In genomic region chr6:5843078-5843477, GRCh38 we compare ENCODE assay signal across 26 cellular contexts.
"Had no signal": no experiment of that assay in that cellular context is flagged by ENCODE, and none has a peak within 500 bp of the region (broad histone marks: within the 10 kb centered on the region; RNA-seq: fewer than 3 reads in every experiment).

No MANE protein-coding gene starts in this region.

- H3K36me3 ChIP-seq: stomach, suprapubic skin, thoracic aorta, thyroid gland, tibial artery, tibial nerve, transverse colon, upper lobe of left lung, upper lobe of right lung, uterus, vagina had no signal

- H3K4me1 ChIP-seq: stomach, suprapubic skin, testis, thyroid gland, tibial artery, tibial nerve, transverse colon, upper lobe of left lung, upper lobe of right lung, uterus, vagina had no signal

- H3K27me3 ChIP-seq: testis, thyroid gland, tibial artery, tibial nerve, upper lobe of left lung, upper lobe of right lung, uterus, vagina had no signal

- ATAC-seq: stimulated activated effector memory CD8-positive, alpha-beta T cell treated with anti-CD3 and anti-CD28 coated beads, Interleukin-12 subunit alpha, Interleukin-12 subunit beta, amount 100 ng/mL, for 72 hours; stimulated activated memory B cell treated with anti-CD40 and anti-IgM and Interleukin-4, amounts not matched to agents 10 μg/mL and 1 μg/mL and 100 μg/mL, for 72 hours; stimulated activated naive B cell treated with anti-CD40 and anti-IgM and Interleukin-4, amounts not matched to agents 10 μg/mL and 1 μg/mL and 100 μg/mL, for 72 hours; stimulated activated naive CD8-positive, alpha-beta T cell treated with anti-CD3 and anti-CD28 coated beads, Interleukin-15, amount 100 ng/mL, for 72 hours; stimulated activated naive CD8-positive, alpha-beta T cell treated with anti-CD3 and anti-CD28 coated beads, Interleukin-15, Interleukin-2, amounts not matched to agents 100 U/mL and 50 U/mL, for 24 hours; upper lobe of right lung had no signal

- H3K9me3 ChIP-seq: suprapubic skin, testis, thoracic aorta, thyroid gland, transverse colon, uterus, vagina had no signal

- H3K27ac ChIP-seq: stomach, suprapubic skin, testis, thoracic aorta, thyroid gland, tibial artery, tibial nerve, transverse colon, upper lobe of left lung, upper lobe of right lung, uterus, vagina had no signal

- H3K4me3 ChIP-seq: stomach, suprapubic skin, testis, thoracic aorta, thyroid gland, tibial artery, tibial nerve, transverse colon, upper lobe of left lung, upper lobe of right lung, uterus, vagina had no signal

- DNase-seq: stimulated activated CD4-positive, alpha-beta T cell treated with anti-CD3 and anti-CD28 coated beads, Interleukin-2, amount 100 ng/mL, for 48 hours; stimulated activated CD4-positive, alpha-beta T cell treated with anti-CD3 and anti-CD28 coated beads, Interleukin-4, amount 100 ng/mL, for 1 hour; stimulated activated CD4-positive, alpha-beta T cell treated with anti-CD3 and anti-CD28 coated beads, Interleukin-4, amount 100 ng/mL, for 24 hours; stimulated activated CD4-positive, alpha-beta T cell treated with anti-CD3 and anti-CD28 coated beads, Interleukin-4, amount 100 ng/mL, for 4 hours; stimulated activated CD8-positive, alpha-beta memory T cell treated with anti-CD3 and anti-CD28 coated beads, Interleukin-4, amount 100 ng/mL, for 48 hours; stimulated activated naive B cell treated with anti-CD40 and anti-IgM and Interleukin-4, amounts not matched to agents 10 μg/mL and 1 μg/mL and 100 μg/mL, for 72 hours; stimulated activated naive CD4-positive, alpha-beta T cell; stimulated activated naive CD4-positive, alpha-beta T cell treated with Interleukin-2 at 50 U/mL for 16 hours; stimulated activated naive CD8-positive, alpha-beta T cell treated with anti-CD3 and anti-CD28 coated beads, Interleukin-15, amount 100 ng/mL, for 72 hours; stimulated activated naive CD8-positive, alpha-beta T cell treated with anti-CD3 and anti-CD28 coated beads, Interleukin-15, Interleukin-2, amounts not matched to agents 100 U/mL and 50 U/mL, for 24 hours; stomach; substantia nigra; testis; thyroid gland; tibial artery; transverse colon; trophoblast cell; upper lobe of left lung; upper lobe of right lung; uterus had no signal
